ENCODE assay signal across 15 cellular contexts in genomic region chr9:133369419-133369818, GRCh38. TPM values are rescaled to one million over a fixed set of nuclear protein-coding genes. Genes with fewer than 3 reads are reported as not detected.
DNase-seq lines count a peak whose midpoint lies in the region; ATAC-seq and TF ChIP-seq lines count a peak whose summit lies in the region.
"Had no signal": no experiment of that assay in that cellular context is flagged by ENCODE, and none has a peak within 500 bp of the region (broad histone marks: within the 10 kb centered on the region; RNA-seq: fewer than 3 reads in every experiment).

No MANE protein-coding gene starts in this region.

- peak overlapping the region; percentile 75 for H3K4me3 Mint-ChIP-seq in activated naive CD4-positive, alpha-beta T cell treated with anti-CD3 and anti-CD28 coated beads for 36 hours
- peak overlapping the region; percentile 81 for H3K4me3 Mint-ChIP-seq in activated T-helper 2 cell treated with anti-CD3 and anti-CD28 coated beads, Interferon-gamma antibody, Interleukin-2, Interleukin-4, amounts not matched to agents 10 μg/mL and 5 μg/mL and 100 μg/mL, durations not matched to agents 14 hours and 24 hours and 36 hours (ENCODE audit: low read depth)
- no peak overlapping the region for H3K4me3 Mint-ChIP-seq in H9

- no peak overlapping the region for H3K18ac ChIP-seq in H9 (ENCODE audit: insufficient read length, low read depth, low read length)

- no peaks in the 10 kb centered on the region for H3K23me2 ChIP-seq in H9 (ENCODE audit: insufficient read length, low read depth, low read length, poor library complexity, severe bottlenecking)

- H2BK12ac ChIP-seq in H9 (ENCODE audit: insufficient read length, low read depth, low read length) = no peak overlapping the region

- H3K79me1 ChIP-seq in H9 (ENCODE audit: insufficient read depth, low read depth, low read length, poor library complexity, severe bottlenecking) = peaks cover 34% of the 10 kb centered on the region

- H3K4me1 ChIP-seq in right lobe of liver (peaks cover 0 to 66% (median 36%) of the 10 kb centered on the region in 4 donors), transverse colon (peaks cover 36 to 73% (median 62%) of the 10 kb centered on the region in 4 donors), H9 (ENCODE audit: insufficient read depth, low read length) (no peaks in the 10 kb centered on the region)

- no peaks in the 10 kb centered on the region for H3K27me3 ChIP-seq in right lobe of liver
- no peaks in the 10 kb centered on the region for H3K27me3 ChIP-seq in transverse colon
- no peaks in the 10 kb centered on the region for H3K27me3 ChIP-seq in H9 (ENCODE audit: insufficient read depth, low read length)
- H3K27me3 ChIP-seq: adrenal gland, tibial artery had no signal

- H3T11ph ChIP-seq in H9 (ENCODE audit: low read length) = no peak overlapping the region

- H3K9me3 Mint-ChIP-seq in activated naive CD4-positive, alpha-beta T cell treated with anti-CD3 and anti-CD28 coated beads for 36 hours = no peaks in the 10 kb centered on the region
- H3K9me3 Mint-ChIP-seq in activated T-helper 2 cell treated with anti-CD3 and anti-CD28 coated beads, Interferon-gamma antibody, Interleukin-2, Interleukin-4, amounts not matched to agents 10 μg/mL and 5 μg/mL and 100 μg/mL, durations not matched to agents 14 hours and 24 hours and 36 hours = no peaks in the 10 kb centered on the region
- no peaks in the 10 kb centered on the region for H3K9me3 Mint-ChIP-seq in H9
- H3K9me3 Mint-ChIP-seq: IgD-negative memory B cell had no signal

- WGBS in right lobe of liver (ENCODE audit: insufficient coverage, low coverage, low lambda C conversion rate, missing lambda C conversion rate) = 65% methylated on average over 2 of the region's 6 CpGs
- WGBS in transverse colon (ENCODE audit: low coverage in 1 of 2), 2 donors = 84% methylated on average over 6 of the region's 6 CpGs; no CpG with 5 or more reads in 1 of the 2 donors
- WGBS in H9 (ENCODE audit: extremely low coverage, insufficient read length, low lambda C conversion rate) = no CpG with 5 or more reads among the region's 6 CpGs

- H3K27me3 Mint-ChIP-seq in activated naive CD4-positive, alpha-beta T cell treated with anti-CD3 and anti-CD28 coated beads for 36 hours (ENCODE audit: low read depth) = no peaks in the 10 kb centered on the region
- H3K27me3 Mint-ChIP-seq in activated T-helper 2 cell treated with anti-CD3 and anti-CD28 coated beads, Interferon-gamma antibody, Interleukin-2, Interleukin-4, amounts not matched to agents 10 μg/mL and 5 μg/mL and 100 μg/mL, durations not matched to agents 14 hours and 24 hours and 36 hours (ENCODE audit: low read depth) = no peaks in the 10 kb centered on the region
- no peaks in the 10 kb centered on the region for H3K27me3 Mint-ChIP-seq in H9 (ENCODE audit: low read depth)
- H3K27me3 Mint-ChIP-seq: IgD-negative memory B cell had no signal

- H3K4me1 Mint-ChIP-seq in activated naive CD4-positive, alpha-beta T cell treated with anti-CD3 and anti-CD28 coated beads for 36 hours (ENCODE audit: low read depth) = peaks cover 65% of the 10 kb centered on the region
- H3K4me1 Mint-ChIP-seq in activated T-helper 2 cell treated with anti-CD3 and anti-CD28 coated beads, Interferon-gamma antibody, Interleukin-2, Interleukin-4, amounts not matched to agents 10 μg/mL and 5 μg/mL and 100 μg/mL, durations not matched to agents 14 hours and 24 hours and 36 hours (ENCODE audit: low read depth) = peaks cover 56% of the 10 kb centered on the region
- H3K4me1 Mint-ChIP-seq in H9 = peaks cover 4 to 7% of the 10 kb centered on the region in 2 experiments

- peak overlapping the region in 2 of 3 donors; percentile 20 to 65 for H3K27ac ChIP-seq in right lobe of liver
- H3K27ac ChIP-seq in transverse colon = peak overlapping the region; percentile 18 to 69 (median 49)
- no peak overlapping the region for H3K27ac ChIP-seq in H9 (ENCODE audit: insufficient read length, low read depth, low read length)
- H3K27ac ChIP-seq: coronary artery, tibial artery had no signal

- DNase-seq in activated naive CD4-positive, alpha-beta T cell treated with anti-CD3 and anti-CD28 coated beads for 36 hours = no peak
- no peak for DNase-seq in activated naive CD4-positive, alpha-beta T cell treated with anti-CD3 and anti-CD28 coated beads, Interleukin-2, amount 50 U/mL, for 16 hours
- no peak for DNase-seq in activated T-helper 2 cell treated with anti-CD3 and anti-CD28 coated beads, Interferon-gamma antibody, Interleukin-2, Interleukin-4, amounts not matched to agents 10 μg/mL and 5 μg/mL and 100 μg/mL, durations not matched to agents 14 hours and 24 hours and 36 hours (ENCODE audit: low spot score)
- DNase-seq in right lobe of liver (no peak), transverse colon (no peak), DMS79 (lab: John Stamatoyannopoulos, UW) (no peak), H9 (no peak)
- DNase-seq: adrenal gland, DND-41, NCI-H524 treated with DMSO at 0.1 percent for 48 hours, tibial artery had no signal

- intact Hi-C loops in activated naive CD4-positive, alpha-beta T cell treated with anti-CD3 and anti-CD28 coated beads for 36 hours (cut with micrococcal nuclease) = no loop called here
- intact Hi-C loops in activated T-helper 2 cell treated with anti-CD3 and anti-CD28 coated beads, Interferon-gamma antibody, Interleukin-2, Interleukin-4, amounts not matched to agents 10 μg/mL and 5 μg/mL and 100 μg/mL, durations not matched to agents 14 hours and 24 hours and 36 hours (cut with micrococcal nuclease) = no loop called here
- intact Hi-C loops in right lobe of liver (cut with DNase I) (no loop called here), transverse colon (cut with DNase I; ENCODE audit: low total_unique reads) (no loop called here)

- H4K91ac ChIP-seq in H9 (ENCODE audit: insufficient read length, low read depth, low read length) = no peak overlapping the region

- CTCF ChIA-PET in activated naive CD4-positive, alpha-beta T cell treated with anti-CD3 and anti-CD28 coated beads for 36 hours (lab: Charles Lee) = interaction anchor here (1.5 to 2.4 kb wide), 2 partner anchors 7 to 18 kb away, joined by 3 to 16 read pairs; no protein-coding TSS in a partner anchor

- no peak overlapping the region for H2AK5ac ChIP-seq in H9 (ENCODE audit: insufficient read length, low read length)

- H3K4me3 ChIP-seq in right lobe of liver (no peak overlapping the region), transverse colon (no peak overlapping the region)
- H3K4me3 ChIP-seq: adrenal gland, coronary artery, tibial artery had no signal

- no peaks in the 10 kb centered on the region for H3K9me3 ChIP-seq in right lobe of liver
- no peaks in the 10 kb centered on the region for H3K9me3 ChIP-seq in transverse colon
- no peaks in the 10 kb centered on the region for H3K9me3 ChIP-seq in H9 (ENCODE audit: control insufficient read depth, low read depth, low read length)
- H3K9me3 ChIP-seq: adrenal gland, tibial artery had no signal

- no peak overlapping the region for H4K5ac ChIP-seq in H9 (ENCODE audit: insufficient read length, low read depth, low read length)

- no peak overlapping the region for H3K9ac ChIP-seq in H9 (ENCODE audit: extremely low read depth, insufficient read length, low read length)

- H3K4ac ChIP-seq in H9 (ENCODE audit: low read depth, low read length) = no peak overlapping the region

- peaks cover 82% of the 10 kb centered on the region for H3K36me3 Mint-ChIP-seq in activated naive CD4-positive, alpha-beta T cell treated with anti-CD3 and anti-CD28 coated beads for 36 hours (ENCODE audit: low read depth)
- H3K36me3 Mint-ChIP-seq in activated T-helper 2 cell treated with anti-CD3 and anti-CD28 coated beads, Interferon-gamma antibody, Interleukin-2, Interleukin-4, amounts not matched to agents 10 μg/mL and 5 μg/mL and 100 μg/mL, durations not matched to agents 14 hours and 24 hours and 36 hours (ENCODE audit: low read depth) = peaks cover 90% of the 10 kb centered on the region
- peaks cover 25 to 78% (median 61%) of the 10 kb centered on the region in 3 experiments; a peak in 6 of 7 replicates for H3K36me3 Mint-ChIP-seq in H9 (ENCODE audit: insufficient read depth in 1 of 3, low read depth in 3 of 3)
- H3K36me3 Mint-ChIP-seq: IgD-negative memory B cell had no signal

- TF ChIP-seq EP300 in transverse colon (IDR thresholded peaks at IDR 0.05; ENCODE audit: low read depth) = no peak

- H3K23ac ChIP-seq in H9 (ENCODE audit: insufficient read length, low read depth, low read length) = no peak overlapping the region

- H3K14ac ChIP-seq in H9 (ENCODE audit: insufficient read depth, low read length) = no peak overlapping the region

- in situ Hi-C loops in transverse colon (cut with MboI; ENCODE audit: low pct_ligation_motif_present in 1 of 4, low pct_unique_long_range_greater_than_20kb in 1 of 4, low sequenced_read_pairs in 3 of 4) = no loop called here

- TF ChIP-seq POLR2A in right lobe of liver (IDR thresholded peaks at IDR 0.05) (no peak), transverse colon (IDR thresholded peaks at IDR 0.05) (no peak)

- no peak overlapping the region for H3K56ac ChIP-seq in H9 (ENCODE audit: insufficient read length, low read depth, low read length)

- H2BK20ac ChIP-seq in H9 (ENCODE audit: low read depth, low read length, poor library complexity, severe bottlenecking) = no peak overlapping the region

- H2BK5ac ChIP-seq in H9 (ENCODE audit: insufficient read length, low read length) = no peak overlapping the region

- no peak overlapping the region for H4K8ac ChIP-seq in H9 (replicated peaks; ENCODE audit: insufficient read length, low read depth, low read length)

- H2BK15ac ChIP-seq in H9 (ENCODE audit: low read depth, low read length) = no peak overlapping the region

- H3K36me3 ChIP-seq in right lobe of liver (peaks cover 0 to 41% (median 25%) of the 10 kb centered on the region in 4 donors), transverse colon (peaks cover 0 to 24% (median 11%) of the 10 kb centered on the region in 4 donors)

- H2AFZ ChIP-seq in H9 (ENCODE audit: low read length) = no peak overlapping the region

- no peak for ATAC-seq in right lobe of liver
- no peak for ATAC-seq in HG02642 (IDR thresholded peaks at IDR 0.05; ENCODE audit: poor library complexity, unreplicated experiment)

- no peak overlapping the region for H3K4me2 ChIP-seq in H9 (ENCODE audit: insufficient read depth, insufficient read length, low read length)

- TF ChIP-seq CTCF in right lobe of liver (IDR thresholded peaks at IDR 0.05) (no peak), transverse colon (IDR thresholded peaks at IDR 0.05) (no peak), H9 (conservative IDR thresholded peaks at IDR 0.05) (no peak)

- peak overlapping the region; percentile 97 for H3K27ac Mint-ChIP-seq in activated naive CD4-positive, alpha-beta T cell treated with anti-CD3 and anti-CD28 coated beads for 36 hours
- H3K27ac Mint-ChIP-seq in activated T-helper 2 cell treated with anti-CD3 and anti-CD28 coated beads, Interferon-gamma antibody, Interleukin-2, Interleukin-4, amounts not matched to agents 10 μg/mL and 5 μg/mL and 100 μg/mL, durations not matched to agents 14 hours and 24 hours and 36 hours = peak overlapping the region; percentile 97
- peak overlapping the region in 1 of 3 experiments; percentile 65; a peak in 2 of 7 replicates for H3K27ac Mint-ChIP-seq in H9

- H3K79me2 ChIP-seq in H9 (ENCODE audit: insufficient read depth, low read length) = peaks cover 54% of the 10 kb centered on the region; the same call in 1 of the 2 replicates

- no peaks in the 10 kb centered on the region for H4K20me1 ChIP-seq in H9 (ENCODE audit: control insufficient read depth, insufficient read depth, insufficient read length)

- no peak overlapping the region for H2BK120ac ChIP-seq in H9 (ENCODE audit: low read depth, low read length, poor library complexity, severe bottlenecking)

RNA-seq across cellular contexts. Expression of gene SURF4, which starts 6.4 kb away (rescaled TPM):
- total RNA-seq in activated naive CD4-positive, alpha-beta T cell treated with anti-CD3 and anti-CD28 coated beads for 36 hours = 100 to 1,000 TPM; 299 to 302 TPM
- total RNA-seq in activated T-helper 2 cell treated with anti-CD3 and anti-CD28 coated beads, Interferon-gamma antibody, Interleukin-2, Interleukin-4, amounts not matched to agents 10 μg/mL and 5 μg/mL and 100 μg/mL, durations not matched to agents 14 hours and 24 hours and 36 hours = 388 and 393 TPM in 2 replicates
- total RNA-seq in right lobe of liver = 100 to 1,000 TPM; 181 to 243 (median 213) TPM
- total RNA-seq in transverse colon = 100 to 1,000 TPM in 3 of 4 donors, 10 to 100 TPM in 1; 89.4 to 205 (median 147) TPM
- 146 and 148 TPM in 2 replicates for total RNA-seq in H9 (2021)

RNA-seq across cellular contexts. Expression of gene STKLD1, which starts 6.7 kb away (rescaled TPM):
- under 1 TPM; 0.35 to 0.41 TPM for total RNA-seq in activated naive CD4-positive, alpha-beta T cell treated with anti-CD3 and anti-CD28 coated beads for 36 hours
- 0.87 and 1.0 TPM in 2 replicates for total RNA-seq in activated T-helper 2 cell treated with anti-CD3 and anti-CD28 coated beads, Interferon-gamma antibody, Interleukin-2, Interleukin-4, amounts not matched to agents 10 μg/mL and 5 μg/mL and 100 μg/mL, durations not matched to agents 14 hours and 24 hours and 36 hours
- total RNA-seq in right lobe of liver (1 to 10 TPM in 2 of 6 experiments, under 1 TPM in 3, not detected in 1; 0.43 to 2.6 (median 0.81) TPM), transverse colon (1 to 10 TPM in 1 of 4 donors, under 1 TPM in 1, not detected in 2; 0.68 to 1.5 TPM), H9 (2021) (0.57 TPM in 1 of 2 replicates, not detected in the other)
- total RNA-seq: omental fat pad had no signal

RNA-seq across cellular contexts. Expression of gene SURF2, which starts 13.1 kb away (rescaled TPM):
- total RNA-seq in activated naive CD4-positive, alpha-beta T cell treated with anti-CD3 and anti-CD28 coated beads for 36 hours = 10 to 100 TPM; 15.0 to 16.2 TPM
- total RNA-seq in activated T-helper 2 cell treated with anti-CD3 and anti-CD28 coated beads, Interferon-gamma antibody, Interleukin-2, Interleukin-4, amounts not matched to agents 10 μg/mL and 5 μg/mL and 100 μg/mL, durations not matched to agents 14 hours and 24 hours and 36 hours = 16.9 and 22.1 TPM in 2 replicates
- total RNA-seq in right lobe of liver (10 to 100 TPM in 2 of 6 experiments, 1 to 10 TPM in 4; 6.3 to 16.9 (median 8.2) TPM), transverse colon (10 to 100 TPM in 3 of 4 donors, 1 to 10 TPM in 1; 3.7 to 21.4 (median 17.9) TPM), H9 (2021) (44.4 and 46.1 TPM in 2 replicates)

RNA-seq across cellular contexts. Expression of gene SURF1, which starts 13.1 kb away (rescaled TPM):
- total RNA-seq in activated naive CD4-positive, alpha-beta T cell treated with anti-CD3 and anti-CD28 coated beads for 36 hours = 10 to 100 TPM; 24.9 to 27.8 TPM
- 32.4 and 33.0 TPM in 2 replicates for total RNA-seq in activated T-helper 2 cell treated with anti-CD3 and anti-CD28 coated beads, Interferon-gamma antibody, Interleukin-2, Interleukin-4, amounts not matched to agents 10 μg/mL and 5 μg/mL and 100 μg/mL, durations not matched to agents 14 hours and 24 hours and 36 hours
- 10 to 100 TPM; 37.4 to 68.8 (median 44.5) TPM for total RNA-seq in right lobe of liver
- total RNA-seq in transverse colon = 10 to 100 TPM; 14.2 to 66.1 (median 50.2) TPM
- 43.3 and 46.8 TPM in 2 replicates for total RNA-seq in H9 (2021)

RNA-seq across cellular contexts. Expression of gene RPL7A, which starts 21.4 kb away (rescaled TPM):
- 1,000 to 10,000 TPM; 3,985 to 4,111 TPM for total RNA-seq in activated naive CD4-positive, alpha-beta T cell treated with anti-CD3 and anti-CD28 coated beads for 36 hours
- total RNA-seq in activated T-helper 2 cell treated with anti-CD3 and anti-CD28 coated beads, Interferon-gamma antibody, Interleukin-2, Interleukin-4, amounts not matched to agents 10 μg/mL and 5 μg/mL and 100 μg/mL, durations not matched to agents 14 hours and 24 hours and 36 hours = 2,586 and 2,588 TPM in 2 replicates
- total RNA-seq in right lobe of liver = 100 to 1,000 TPM; 529 to 851 (median 616) TPM
- total RNA-seq in transverse colon = 1,000 to 10,000 TPM in 2 of 4 donors, 100 to 1,000 TPM in 2; 725 to 1,490 (median 1,034) TPM
- total RNA-seq in H9 (2021) = 2,874 and 2,895 TPM in 2 replicates

Comparison
In these comparisons a context has a peak if more than half of its experiments do, and no peak if none do; other contexts are left out.
1. H3K4me3 Mint-ChIP-seq: peak in activated naive CD4-positive, alpha-beta T cell treated with anti-CD3 and anti-CD28 coated beads for 36 hours (single experiment) and activated T-helper 2 cell treated with anti-CD3 and anti-CD28 coated beads, Interferon-gamma antibody, Interleukin-2, Interleukin-4, amounts not matched to agents 10 μg/mL and 5 μg/mL and 100 μg/mL, durations not matched to agents 14 hours and 24 hours and 36 hours (single experiment); none in H9 (0 of 2).